Comparison of ENCODE assay signal across 9 cellular contexts in genomic region chr11:131408011-131408640, GRCh38. TPM values are rescaled to one million over a fixed set of nuclear protein-coding genes. Genes with fewer than 3 reads are reported as not detected.
DNase-seq lines count a peak whose midpoint lies in the region; ATAC-seq, FAIRE-seq and TF ChIP-seq lines count a peak whose summit lies in the region.
"Had no signal": no experiment of that assay in that cellular context is flagged by ENCODE, and none has a peak within 500 bp of the region (broad histone marks: within the 10 kb centered on the region; RNA-seq: fewer than 3 reads in every experiment).

No MANE protein-coding gene starts in this region.

- H3K4me1 Mint-ChIP-seq in activated naive CD8-positive, alpha-beta T cell treated with anti-CD3 and anti-CD28 coated beads, Interleukin-2, amount 50 U/mL, for 24 hours: no peaks in the 10 kb centered on the region
- H3K4me1 Mint-ChIP-seq: memory B cell had no signal

- H3K27ac ChIP-seq in K562 (ENCODE audit: extremely low read depth, low read depth, low read length) (no peak overlapping the region), right lobe of liver (no peak overlapping the region)

- no peak overlapping the region for H3K9ac ChIP-seq in K562 (ENCODE audit: insufficient read depth in 1 of 2, low read depth in 2 of 2, low read length in 2 of 2)

- intact Hi-C loops in K562 (cut with micrococcal nuclease): loop anchor here (1.0 to 5.0 kb wide), 2 partner anchors 104 to 266 kb away; no protein-coding TSS in a partner anchor
- intact Hi-C loops in right lobe of liver (cut with DNase I): no loop called here

- H3K4me3 ChIP-seq in GM12875 (ENCODE audit: low read depth, low read length) (no peak overlapping the region), LNCaP clone FGC (ENCODE audit: low read depth, low read length) (no peak overlapping the region), K562 (no peak overlapping the region), right lobe of liver (no peak overlapping the region)

- H3K27ac Mint-ChIP-seq in activated naive CD8-positive, alpha-beta T cell treated with anti-CD3 and anti-CD28 coated beads, Interleukin-2, amount 50 U/mL, for 24 hours: no peak overlapping the region
- H3K27ac Mint-ChIP-seq: memory B cell had no signal

- FAIRE-seq in K562 (lab: Jason Lieb, UNC): peak; percentile 73
- FAIRE-seq: TTC549 had no signal

- H3K36me3 Mint-ChIP-seq in activated naive CD8-positive, alpha-beta T cell treated with anti-CD3 and anti-CD28 coated beads, Interleukin-2, amount 50 U/mL, for 24 hours (ENCODE audit: low read depth): no peaks in the 10 kb centered on the region
- H3K36me3 Mint-ChIP-seq: memory B cell had no signal

- peak; percentile 60 for TF ChIP-seq CTCF in GM12875 (IDR thresholded peaks at IDR 0.05; ENCODE audit: borderline replicate concordance, insufficient read depth, low read depth, low read length)
- TF ChIP-seq CTCF in LNCaP clone FGC (IDR thresholded peaks at IDR 0.05; ENCODE audit: control insufficient read depth, extremely low read depth, insufficient read depth): peak; percentile 95
- TF ChIP-seq CTCF in K562 (IDR thresholded peaks at IDR 0.05 in 2 of 3, conservative IDR thresholded peaks at IDR 0.05 in 1 of 3; ENCODE audit: insufficient read depth in 2 of 3, low read depth in 1 of 3, low read length in 3 of 3): peak; percentile 42 to 54 (median 54); a peak in 5 of 6 replicates
- TF ChIP-seq CTCF in right lobe of liver (IDR thresholded peaks at IDR 0.05): peak in 3 of 4 donors; percentile 28 to 54 (median 28)

- no peaks in the 10 kb centered on the region for H3K79me2 ChIP-seq in K562 (ENCODE audit: control insufficient read depth, insufficient read depth, low read length)

- H3K9me3 ChIP-seq in K562 (replicated peaks; ENCODE audit: control insufficient read depth, insufficient read depth, low read depth, low read length) (no peaks in the 10 kb centered on the region), right lobe of liver (no peaks in the 10 kb centered on the region)

- H3K4me2 ChIP-seq in K562 (ENCODE audit: insufficient read depth, low read length): no peak overlapping the region

- TF ChIP-seq RAD21 in K562 (CRISPR knock-in tag; conservative IDR thresholded peaks at IDR 0.05 in 1 of 2, IDR thresholded peaks at IDR 0.05 in 1 of 2): peak in 1 of 2 experiments; percentile 30; a peak in 2 of 4 replicates

- H3K9me3 Mint-ChIP-seq in activated naive CD8-positive, alpha-beta T cell treated with anti-CD3 and anti-CD28 coated beads, Interleukin-2, amount 50 U/mL, for 24 hours: no peaks in the 10 kb centered on the region

- no peak overlapping the region for H3K4me3 Mint-ChIP-seq in activated naive CD8-positive, alpha-beta T cell treated with anti-CD3 and anti-CD28 coated beads, Interleukin-2, amount 50 U/mL, for 24 hours
- H3K4me3 Mint-ChIP-seq: memory B cell had no signal

- H2AFZ ChIP-seq in K562 (ENCODE audit: low read depth, low read length): no peak overlapping the region

- no peaks in the 10 kb centered on the region for H3K9me1 ChIP-seq in K562 (ENCODE audit: control insufficient read depth, insufficient read depth, low read length)

- H3K27me3 Mint-ChIP-seq in activated naive CD8-positive, alpha-beta T cell treated with anti-CD3 and anti-CD28 coated beads, Interleukin-2, amount 50 U/mL, for 24 hours: peaks cover 2% of the 10 kb centered on the region
- H3K27me3 Mint-ChIP-seq: memory B cell had no signal

- H3K27me3 ChIP-seq in K562 (ENCODE audit: control insufficient read depth in 2 of 2, insufficient read depth in 2 of 2, low read length in 2 of 2): no peaks in the 10 kb centered on the region
- H3K27me3 ChIP-seq in right lobe of liver: no peaks in the 10 kb centered on the region

- no peaks in the 10 kb centered on the region for H3K36me3 ChIP-seq in K562 (ENCODE audit: control insufficient read depth, insufficient read depth, low read length)
- H3K36me3 ChIP-seq in right lobe of liver: no peaks in the 10 kb centered on the region

- CTCF ChIA-PET in K562 (lab: Yijun Ruan, JAX; ENCODE audit: low intra/inter-chr PET ratio): no interaction called here

- POLR2A ChIA-PET in K562 (lab: Yijun Ruan, JAX): no interaction called here

- H4K20me1 ChIP-seq in K562 (replicated peaks; ENCODE audit: control insufficient read depth, insufficient read depth, low read length): no peaks in the 10 kb centered on the region

- ATAC-seq in K562: peak; percentile 75
- peak; percentile 67 to 96 (median 74) for ATAC-seq in right lobe of liver
- no peak for ATAC-seq in activated naive CD8-positive, alpha-beta T cell treated with anti-CD3 and anti-CD28 coated beads, Interleukin-2, amount 50 U/mL, for 24 hours
- no peak for ATAC-seq in GM19023 (IDR thresholded peaks at IDR 0.05; ENCODE audit: unreplicated experiment)

- no peak for TF ChIP-seq EP300 in K562 (IDR thresholded peaks at IDR 0.05; ENCODE audit: low read length)

- TF ChIP-seq POLR2A in K562 (conservative IDR thresholded peaks at IDR 0.05) (no peak), right lobe of liver (IDR thresholded peaks at IDR 0.05) (no peak)

- WGBS in K562 (ENCODE audit: insufficient coverage, low coverage, missing lambda C conversion rate): 2% methylated on average over 5 of the region's 5 CpGs
- WGBS in right lobe of liver (ENCODE audit: insufficient coverage, low coverage, low lambda C conversion rate, missing lambda C conversion rate): 13% methylated on average over 5 of the region's 5 CpGs

- DNase-seq in LNCaP clone FGC (ENCODE audit: low read depth): peak; percentile 59
- DNase-seq in K562 (ENCODE audit: extremely low read depth in 1 of 4, low spot score in 3 of 4): peak in 2 of 4 experiments; percentile 18 to 37
- peak in 1 of 3 donors; percentile 54 for DNase-seq in right lobe of liver
- no peak for DNase-seq in dedifferentiated amniotic fluid mesenchymal stem cell (ENCODE audit: extremely low spot score)
- DNase-seq in activated naive CD8-positive, alpha-beta T cell treated with anti-CD3 and anti-CD28 coated beads, Interleukin-2, amount 50 U/mL, for 24 hours: no peak

- no TSS peak for BruUV-seq in K562 (replicated peaks; lab: Mats Ljungman, UMichigan)

- in situ Hi-C loops in K562 (cut with MboI): no loop called here

- H3K4me1 ChIP-seq in K562 (replicated peaks in 1 of 2; ENCODE audit: control insufficient read depth in 2 of 2, insufficient read depth in 2 of 2, low read length in 2 of 2) (no peaks in the 10 kb centered on the region), right lobe of liver (no peaks in the 10 kb centered on the region)

TF ChIP-seq in K562, 482 proteins besides CTCF, POLR2A, EP300 and RAD21:
- TF ChIP-seq ZNF316 (IDR thresholded peaks at IDR 0.05) (peak; percentile 56; the same call in 1 of the 2 replicates), ZFP36 (IDR thresholded peaks at IDR 0.05; ENCODE audit: low read depth, low read length, partially characterized antibody) (peak; percentile 72), CBX3 (IDR thresholded peaks at IDR 0.05; ENCODE audit: borderline replicate concordance in 1 of 2, low read length in 2 of 2) (no peak), ZNF561 (CRISPR knock-in tag; conservative IDR thresholded peaks at IDR 0.05) (no peak), C11orf30 (IDR thresholded peaks at IDR 0.05; ENCODE audit: low read depth) (peak; percentile 37), MAFF (IDR thresholded peaks at IDR 0.05; ENCODE audit: low read length) (peak; percentile 12; the same call in 1 of the 2 replicates), MAFG (tag; conservative IDR thresholded peaks at IDR 0.05) (peak; percentile 43; the same call in 1 of the 2 replicates), XRCC3 (IDR thresholded peaks at IDR 0.05) (no peak), MAFK (IDR thresholded peaks at IDR 0.05; ENCODE audit: low read length) (peak; percentile 66), SMC3 (conservative IDR thresholded peaks at IDR 0.05; ENCODE audit: insufficient read depth, low read depth, low read length) (0 out of 2 replicates have a peak, but pooled peaks have one; percentile 15), BHLHE40 (IDR thresholded peaks at IDR 0.05; ENCODE audit: low read length) (peak; percentile 83)
TF ChIP-seq in K562: peak in this region for 8.

RNA-seq across cellular contexts. Expression of gene NTM, which starts 37.7 kb away (rescaled TPM):
- total RNA-seq in K562 (2011; cell fraction: chromatin; rRNA removed; ENCODE audit: low replicate concordance): not detected in 2 replicates
- not detected in 2 replicates for total RNA-seq in K562 (2011; cell fraction: nucleolus; rRNA removed)
- not detected in 2 replicates for total RNA-seq in K562 (2011; cell fraction: nucleoplasm; rRNA removed)
- total RNA-seq in K562 (2014; rRNA removed) (not detected in 2 replicates), K562 (2014; rRNA removed; fragmentation: Illumina TruSeq; extraction: Trizol) (not detected in 2 replicates), K562 (2015; rRNA removed; fragmentation: Illumina TruSeq; extraction: Trizol) (not detected in 2 replicates), K562 (2021) (not detected in 2 replicates), right lobe of liver (under 1 TPM in 1 of 6 experiments, not detected in 5; 0.35 TPM)
- polyA plus RNA-seq in K562 (2011; rRNA removed) (not detected in 2 replicates), K562 (2014; fragmentation: Illumina TruSeq; extraction: Trizol) (not detected in 2 replicates), K562 (2014; fragmentation: Nextera tagmentation; extraction: Ambion mirVana) (not detected), K562 (2014; rRNA removed) (not detected in 2 replicates)
- polyA plus RNA-seq in K562 (2011; cell fraction: cytosol; rRNA removed): not detected in 2 replicates
- not detected in 2 replicates for polyA plus RNA-seq in K562 (2011; cell fraction: nucleus; rRNA removed)
- not detected in 2 replicates for polyA plus RNA-seq in K562 (2012)
- polyA minus RNA-seq in K562 (2011; rRNA and poly(A)+ RNA removed): not detected in 2 replicates
- polyA minus RNA-seq in K562 (2011; cell fraction: cytosol; rRNA and poly(A)+ RNA removed): not detected in 2 replicates
- polyA minus RNA-seq in K562 (2011; cell fraction: nucleus; rRNA and poly(A)+ RNA removed): not detected in 2 replicates

Comparison
In these comparisons a context has a peak if more than half of its experiments do, and no peak if none do; other contexts are left out.
1. CTCF ChIP-seq: peak in every context shown above with its lines; median percentile 95 in LNCaP clone FGC; 60 in GM12875; 54 in K562; 28 in right lobe of liver.
2. ATAC-seq: peak in K562 (single experiment) and right lobe of liver (4 of 4); none in activated naive CD8-positive, alpha-beta T cell treated with anti-CD3 and anti-CD28 coated beads, Interleukin-2, amount 50 U/mL, for 24 hours (single experiment) and GM19023 (single experiment).